10 cellular contexts compared by ENCODE assay signal in the genomic region with DNA sequence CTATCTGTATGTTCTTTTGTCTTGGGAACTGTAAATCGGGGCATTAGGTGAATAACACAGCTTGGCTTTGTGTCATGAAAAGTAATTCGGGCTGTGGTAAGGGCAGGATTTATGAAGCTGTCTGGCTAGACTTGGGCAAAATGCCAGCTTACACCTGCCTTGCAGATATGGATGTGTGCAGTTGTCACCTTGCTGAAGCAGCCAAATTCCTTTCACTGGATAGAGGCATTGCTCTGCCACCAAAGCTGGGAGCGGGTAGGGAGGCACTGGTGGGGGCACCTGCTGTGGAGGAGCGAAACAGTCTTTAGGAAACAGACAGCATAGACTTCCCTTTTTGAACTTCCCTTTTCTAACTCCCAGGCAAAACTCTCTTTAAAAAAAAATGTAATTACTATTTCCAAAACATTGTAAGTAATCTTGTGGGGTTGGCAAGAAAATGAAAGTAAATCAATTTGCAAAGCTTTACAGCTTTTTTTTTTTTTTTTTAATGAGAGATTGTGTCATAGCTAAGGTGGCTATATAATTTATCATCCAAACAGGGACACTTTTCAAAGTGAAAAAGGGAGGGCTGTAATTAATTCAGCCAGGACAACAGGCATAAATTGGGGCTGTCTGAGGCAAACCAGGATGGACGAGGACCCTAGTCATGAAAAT.
DNase-seq lines count a peak whose midpoint lies in the region; ATAC-seq, FAIRE-seq and TF ChIP-seq lines count a peak whose summit lies in the region.
"Had no signal": no experiment of that assay in that cellular context is flagged by ENCODE, and none has a peak within 500 bp of the region (broad histone marks: within the 10 kb centered on the region; RNA-seq: fewer than 3 reads in every experiment).

No MANE protein-coding gene starts in this region.

- H3K9ac ChIP-seq in GM12878 (ENCODE audit: control insufficient read depth, insufficient read depth, low read length), result peak overlapping the region; percentile 25; the same call in 1 of the 2 replicates

- H3K79me2 ChIP-seq in GM12878 (ENCODE audit: control insufficient read depth, insufficient read depth, low read length) (no peaks in the 10 kb centered on the region), osteoblast (ENCODE audit: insufficient read depth, low read length) (no peaks in the 10 kb centered on the region)

- no TSS peak for BruUV-seq in GM12878 (replicated peaks; lab: Mats Ljungman, UMichigan)

- DNase-seq in DMS 273 (lab: John Stamatoyannopoulos, UW; ENCODE audit: unreplicated experiment) (peak; percentile 69), DMS 273 treated with DMSO at 0.1 percent for 48 hours (lab: John Stamatoyannopoulos, UW) (no peak), NCI-H2171 treated with DMSO at 0.1 percent for 48 hours (lab: John Stamatoyannopoulos, UW) (peak; percentile 88), GM12878 (ENCODE audit: low read depth, low spot score) (peak; percentile 47), osteoblast (ENCODE audit: insufficient read length, low spot score, missing footprints) (peak; percentile 21), GOT3 (lab: John Stamatoyannopoulos, UW) (no peak), erythroblast (lab: John Stamatoyannopoulos, UW) (no peak)

- peak overlapping the region; percentile 65; the same call in 1 of the 2 replicates for H3K4me3 ChIP-seq in GM12878
- H3K4me3 ChIP-seq in osteoblast (ENCODE audit: insufficient read depth, low read length), result no peak overlapping the region
- H3K4me3 ChIP-seq: suprapubic skin had no signal

- H3K4me2 ChIP-seq in GM12878 (ENCODE audit: control insufficient read depth, insufficient read depth) (peak overlapping the region; percentile 90), osteoblast (ENCODE audit: insufficient read depth, low read length) (no peak overlapping the region)

- TF ChIP-seq POLR2A in GM12878 (IDR thresholded peaks at IDR 0.05; ENCODE audit: low read depth, low read length), result no peak
- no peak for TF ChIP-seq POLR2A in erythroblast (IDR thresholded peaks at IDR 0.05; ENCODE audit: low read length)

- intact Hi-C loops in GM12878 (cut with micrococcal nuclease; ENCODE audit: unreplicated experiment), result loop anchor here (5.0 to 10.0 kb wide), 3 partner anchors 392 to 588 kb away; no protein-coding TSS in a partner anchor

- POLR2A ChIA-PET in GM12878 (lab: Charles Lee), result interaction anchor here (0.9 kb wide), 1 partner anchor 26 kb away, joined by 3 read pairs; no protein-coding TSS in a partner anchor

- H3K9me3 ChIP-seq in GM12878 (replicated peaks; ENCODE audit: control insufficient read depth, insufficient read depth, low read length), result peaks cover 4% of the 10 kb centered on the region; the same call in 2 of the 3 replicates
- no peaks in the 10 kb centered on the region for H3K9me3 ChIP-seq in osteoblast (ENCODE audit: low read depth, low read length)
- H3K9me3 ChIP-seq: suprapubic skin had no signal

- RAD21 ChIA-PET in GM12878 (lab: Charles Lee; ENCODE audit: unreplicated experiment), result interaction anchor here (0.6 to 2.6 kb wide), 6 partner anchors 12 to 1778 kb away, joined by 3 to 14 read pairs (median 3); no protein-coding TSS in a partner anchor

- WGBS in GM12878 (ENCODE audit: insufficient coverage, insufficient replicate concordance, low lambda C conversion rate, missing lambda C conversion rate), result 0% methylated on average over 5 of the region's 5 CpGs

- TF ChIP-seq EP300 in GM12878 (IDR thresholded peaks at IDR 0.05; ENCODE audit: borderline replicate concordance in 1 of 2, control insufficient read depth in 1 of 2, low read depth in 2 of 2, low read length in 2 of 2), result 0 out of 4 replicates have a peak, but pooled peaks of 1 of the 2 experiments have one; percentile 5

- H2AFZ ChIP-seq in GM12878 (ENCODE audit: control insufficient read depth, low read depth, low read length) (peak overlapping the region; percentile 15), osteoblast (ENCODE audit: low read length) (no peak overlapping the region)

- H3K27me3 ChIP-seq in GM12878 (replicated peaks in 1 of 2; ENCODE audit: control insufficient read depth in 2 of 2, insufficient read depth in 2 of 2, low read length in 1 of 2) (no peaks in the 10 kb centered on the region), osteoblast (ENCODE audit: insufficient read depth, low read length) (no peaks in the 10 kb centered on the region)
- H3K27me3 ChIP-seq: suprapubic skin had no signal

- H4K20me1 ChIP-seq in GM12878 (ENCODE audit: control insufficient read depth, insufficient read depth), result no peaks in the 10 kb centered on the region
- H4K20me1 ChIP-seq in osteoblast (ENCODE audit: insufficient read depth, low read length), result no peaks in the 10 kb centered on the region

- CTCF ChIA-PET in GM12878 (lab: Yijun Ruan, JAX), result interaction anchor here (0.8 to 1.4 kb wide), 4 partner anchors 11 to 36 kb away, joined by 3 to 4 read pairs (median 3); no protein-coding TSS in a partner anchor

- H3K27ac ChIP-seq in GM12878 (ENCODE audit: control insufficient read depth, insufficient read depth) (peak overlapping the region; percentile 46), osteoblast (ENCODE audit: low read depth, low read length) (no peak overlapping the region)
- H3K27ac ChIP-seq: 22Rv1, suprapubic skin had no signal

- TF ChIP-seq CTCF in GM12878 (IDR thresholded peaks at IDR 0.05 in 2 of 3, conservative IDR thresholded peaks at IDR 0.05 in 1 of 3; ENCODE audit: control insufficient read depth in 2 of 3, extremely low read depth in 1 of 3, insufficient read depth in 1 of 3, low read depth in 3 of 3, low read length in 3 of 3) (no peak), osteoblast (IDR thresholded peaks at IDR 0.05; ENCODE audit: extremely low read depth, low read depth, low read length) (no peak)

- SMC1A ChIA-PET in GM12878 (lab: Charles Lee; ENCODE audit: uncharacterized antibody, unreplicated experiment), result interaction anchor here (0.6 to 4.3 kb wide), 7 partner anchors 14 to 594 kb away, joined by 3 to 34 read pairs (median 5); no protein-coding TSS in a partner anchor

- TF ChIP-seq RAD21 in GM12878 (IDR thresholded peaks at IDR 0.05; ENCODE audit: insufficient read depth, low read depth, low read length), result no peak

- no peaks in the 10 kb centered on the region for H3K36me3 ChIP-seq in GM12878 (ENCODE audit: control insufficient read depth in 2 of 2, insufficient read depth in 2 of 2, low read length in 1 of 2)
- no peaks in the 10 kb centered on the region for H3K36me3 ChIP-seq in osteoblast (ENCODE audit: insufficient read depth, low read length)
- H3K36me3 ChIP-seq: suprapubic skin had no signal

- H3K4me1 ChIP-seq in GM12878 (ENCODE audit: control insufficient read depth, insufficient read depth, low read length) (peaks cover 37% of the 10 kb centered on the region), osteoblast (ENCODE audit: insufficient read depth, low read length) (no peaks in the 10 kb centered on the region)

- in situ Hi-C loops in GM12878 (cut with MboI), result no loop called here

- ATAC-seq in HG03108 (IDR thresholded peaks at IDR 0.05; ENCODE audit: unreplicated experiment) (peak; percentile 49), GM12878 (peak; percentile 76)

- peak; percentile 7 for FAIRE-seq in GM12878 (lab: Jason Lieb, UNC)

TF ChIP-seq in GM12878, 131 proteins besides CTCF, POLR2A, EP300 and RAD21 (continues in another document):
- TF ChIP-seq, protein P1, sequence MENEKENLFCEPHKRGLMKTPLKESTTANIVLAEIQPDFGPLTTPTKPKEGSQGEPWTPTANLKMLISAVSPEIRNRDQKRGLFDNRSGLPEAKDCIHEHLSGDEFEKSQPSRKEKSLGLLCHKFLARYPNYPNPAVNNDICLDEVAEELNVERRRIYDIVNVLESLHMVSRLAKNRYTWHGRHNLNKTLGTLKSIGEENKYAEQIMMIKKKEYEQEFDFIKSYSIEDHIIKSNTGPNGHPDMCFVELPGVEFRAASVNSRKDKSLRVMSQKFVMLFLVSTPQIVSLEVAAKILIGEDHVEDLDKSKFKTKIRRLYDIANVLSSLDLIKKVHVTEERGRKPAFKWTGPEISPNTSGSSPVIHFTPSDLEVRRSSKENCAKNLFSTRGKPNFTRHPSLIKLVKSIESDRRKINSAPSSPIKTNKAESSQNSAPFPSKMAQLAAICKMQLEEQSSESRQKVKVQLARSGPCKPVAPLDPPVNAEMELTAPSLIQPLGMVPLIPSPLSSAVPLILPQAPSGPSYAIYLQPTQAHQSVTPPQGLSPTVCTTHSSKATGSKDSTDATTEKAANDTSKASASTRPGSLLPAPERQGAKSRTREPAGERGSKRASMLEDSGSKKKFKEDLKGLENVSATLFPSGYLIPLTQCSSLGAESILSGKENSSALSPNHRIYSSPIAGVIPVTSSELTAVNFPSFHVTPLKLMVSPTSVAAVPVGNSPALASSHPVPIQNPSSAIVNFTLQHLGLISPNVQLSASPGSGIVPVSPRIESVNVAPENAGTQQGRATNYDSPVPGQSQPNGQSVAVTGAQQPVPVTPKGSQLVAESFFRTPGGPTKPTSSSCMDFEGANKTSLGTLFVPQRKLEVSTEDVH (IDR thresholded peaks at IDR 0.05; ENCODE audit: low read depth, partially characterized antibody), result no peak
- TF ChIP-seq ZNF217 (IDR thresholded peaks at IDR 0.05), result no peak
- TF ChIP-seq NR2C2 (IDR thresholded peaks at IDR 0.05; ENCODE audit: borderline replicate concordance, control insufficient read depth, insufficient read length, low read depth), result no peak
- TF ChIP-seq SMARCA5 (IDR thresholded peaks at IDR 0.05), result no peak
- peak; percentile 74 for TF ChIP-seq DPF2 (IDR thresholded peaks at IDR 0.05)
- TF ChIP-seq HDAC2 (IDR thresholded peaks at IDR 0.05), result no peak
- 0 out of 4 replicates have a peak, but pooled peaks of 1 of the 2 experiments have one; percentile 3 for TF ChIP-seq BHLHE40 (IDR thresholded peaks at IDR 0.05; ENCODE audit: borderline replicate concordance in 1 of 2, low read depth in 2 of 2, low read length in 1 of 2)
- no peak for TF ChIP-seq CHD1 (IDR thresholded peaks at IDR 0.05; ENCODE audit: low read depth, low read length)
- TF ChIP-seq EED (IDR thresholded peaks at IDR 0.05; ENCODE audit: low read depth), result no peak; the same call in 1 of the 2 replicates
- TF ChIP-seq NFXL1 (IDR thresholded peaks at IDR 0.05; ENCODE audit: borderline replicate concordance), result no peak
- no peak; the same call in 2 of the 3 replicates for TF ChIP-seq POU2F2 (IDR thresholded peaks at IDR 0.05; ENCODE audit: borderline replicate concordance, low read depth, low read length)
- TF ChIP-seq SREBF2 (IDR thresholded peaks at IDR 0.05; ENCODE audit: low read length), result no peak
- peak; percentile 84 for TF ChIP-seq ZNF384 (IDR thresholded peaks at IDR 0.05; ENCODE audit: borderline replicate concordance, low read depth, low read length)
- no peak for TF ChIP-seq MTA3 (IDR thresholded peaks at IDR 0.05; ENCODE audit: borderline replicate concordance, low read length)
- TF ChIP-seq NRF1 (conservative IDR thresholded peaks at IDR 0.05; ENCODE audit: low read depth, low read length), result no peak
- no peak for TF ChIP-seq YBX1 (IDR thresholded peaks at IDR 0.05)
- no peak for TF ChIP-seq NR2F1 (conservative IDR thresholded peaks at IDR 0.05)
- no peak for TF ChIP-seq ZBED1 (IDR thresholded peaks at IDR 0.05; ENCODE audit: borderline replicate concordance)

Comparison
In these comparisons a context has a peak if more than half of its experiments do, and no peak if none do; other contexts are left out.
1. DNase-seq: peak in DMS 273 (single experiment), NCI-H2171 treated with DMSO at 0.1 percent for 48 hours (single experiment), GM12878 (single experiment) and osteoblast (single experiment); none in DMS 273 treated with DMSO at 0.1 percent for 48 hours (single experiment), GOT3 (single experiment) and erythroblast (0 of 2).